ENCODE assay signal across 2 cellular contexts in the genomic region with DNA sequence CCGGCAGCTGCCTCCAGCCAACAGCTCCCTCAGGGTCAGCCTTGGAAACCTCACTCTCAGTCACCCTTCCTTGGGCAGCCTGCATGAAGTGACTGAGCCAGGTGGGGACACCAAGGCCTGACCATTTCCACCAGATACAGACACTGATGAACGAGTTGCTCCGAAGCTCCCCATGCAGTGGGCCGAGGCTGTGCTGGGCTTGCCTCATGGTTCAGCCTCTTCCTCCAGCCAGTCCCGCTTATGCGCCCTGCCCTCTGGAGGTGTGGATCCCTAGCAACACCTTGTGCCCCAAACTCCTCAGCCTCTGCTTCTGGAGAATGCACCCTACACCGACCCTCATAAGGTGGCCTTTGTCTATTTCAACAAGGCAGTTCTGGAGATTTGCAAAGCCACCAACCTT.
TF ChIP-seq lines count a peak whose summit lies in the region.

No MANE protein-coding gene starts in this region.

TF ChIP-seq in GM23338, 12 proteins besides CTCF, POLR2A, EP300 and RAD21 (continued from another document):
- TF ChIP-seq, protein P1, sequence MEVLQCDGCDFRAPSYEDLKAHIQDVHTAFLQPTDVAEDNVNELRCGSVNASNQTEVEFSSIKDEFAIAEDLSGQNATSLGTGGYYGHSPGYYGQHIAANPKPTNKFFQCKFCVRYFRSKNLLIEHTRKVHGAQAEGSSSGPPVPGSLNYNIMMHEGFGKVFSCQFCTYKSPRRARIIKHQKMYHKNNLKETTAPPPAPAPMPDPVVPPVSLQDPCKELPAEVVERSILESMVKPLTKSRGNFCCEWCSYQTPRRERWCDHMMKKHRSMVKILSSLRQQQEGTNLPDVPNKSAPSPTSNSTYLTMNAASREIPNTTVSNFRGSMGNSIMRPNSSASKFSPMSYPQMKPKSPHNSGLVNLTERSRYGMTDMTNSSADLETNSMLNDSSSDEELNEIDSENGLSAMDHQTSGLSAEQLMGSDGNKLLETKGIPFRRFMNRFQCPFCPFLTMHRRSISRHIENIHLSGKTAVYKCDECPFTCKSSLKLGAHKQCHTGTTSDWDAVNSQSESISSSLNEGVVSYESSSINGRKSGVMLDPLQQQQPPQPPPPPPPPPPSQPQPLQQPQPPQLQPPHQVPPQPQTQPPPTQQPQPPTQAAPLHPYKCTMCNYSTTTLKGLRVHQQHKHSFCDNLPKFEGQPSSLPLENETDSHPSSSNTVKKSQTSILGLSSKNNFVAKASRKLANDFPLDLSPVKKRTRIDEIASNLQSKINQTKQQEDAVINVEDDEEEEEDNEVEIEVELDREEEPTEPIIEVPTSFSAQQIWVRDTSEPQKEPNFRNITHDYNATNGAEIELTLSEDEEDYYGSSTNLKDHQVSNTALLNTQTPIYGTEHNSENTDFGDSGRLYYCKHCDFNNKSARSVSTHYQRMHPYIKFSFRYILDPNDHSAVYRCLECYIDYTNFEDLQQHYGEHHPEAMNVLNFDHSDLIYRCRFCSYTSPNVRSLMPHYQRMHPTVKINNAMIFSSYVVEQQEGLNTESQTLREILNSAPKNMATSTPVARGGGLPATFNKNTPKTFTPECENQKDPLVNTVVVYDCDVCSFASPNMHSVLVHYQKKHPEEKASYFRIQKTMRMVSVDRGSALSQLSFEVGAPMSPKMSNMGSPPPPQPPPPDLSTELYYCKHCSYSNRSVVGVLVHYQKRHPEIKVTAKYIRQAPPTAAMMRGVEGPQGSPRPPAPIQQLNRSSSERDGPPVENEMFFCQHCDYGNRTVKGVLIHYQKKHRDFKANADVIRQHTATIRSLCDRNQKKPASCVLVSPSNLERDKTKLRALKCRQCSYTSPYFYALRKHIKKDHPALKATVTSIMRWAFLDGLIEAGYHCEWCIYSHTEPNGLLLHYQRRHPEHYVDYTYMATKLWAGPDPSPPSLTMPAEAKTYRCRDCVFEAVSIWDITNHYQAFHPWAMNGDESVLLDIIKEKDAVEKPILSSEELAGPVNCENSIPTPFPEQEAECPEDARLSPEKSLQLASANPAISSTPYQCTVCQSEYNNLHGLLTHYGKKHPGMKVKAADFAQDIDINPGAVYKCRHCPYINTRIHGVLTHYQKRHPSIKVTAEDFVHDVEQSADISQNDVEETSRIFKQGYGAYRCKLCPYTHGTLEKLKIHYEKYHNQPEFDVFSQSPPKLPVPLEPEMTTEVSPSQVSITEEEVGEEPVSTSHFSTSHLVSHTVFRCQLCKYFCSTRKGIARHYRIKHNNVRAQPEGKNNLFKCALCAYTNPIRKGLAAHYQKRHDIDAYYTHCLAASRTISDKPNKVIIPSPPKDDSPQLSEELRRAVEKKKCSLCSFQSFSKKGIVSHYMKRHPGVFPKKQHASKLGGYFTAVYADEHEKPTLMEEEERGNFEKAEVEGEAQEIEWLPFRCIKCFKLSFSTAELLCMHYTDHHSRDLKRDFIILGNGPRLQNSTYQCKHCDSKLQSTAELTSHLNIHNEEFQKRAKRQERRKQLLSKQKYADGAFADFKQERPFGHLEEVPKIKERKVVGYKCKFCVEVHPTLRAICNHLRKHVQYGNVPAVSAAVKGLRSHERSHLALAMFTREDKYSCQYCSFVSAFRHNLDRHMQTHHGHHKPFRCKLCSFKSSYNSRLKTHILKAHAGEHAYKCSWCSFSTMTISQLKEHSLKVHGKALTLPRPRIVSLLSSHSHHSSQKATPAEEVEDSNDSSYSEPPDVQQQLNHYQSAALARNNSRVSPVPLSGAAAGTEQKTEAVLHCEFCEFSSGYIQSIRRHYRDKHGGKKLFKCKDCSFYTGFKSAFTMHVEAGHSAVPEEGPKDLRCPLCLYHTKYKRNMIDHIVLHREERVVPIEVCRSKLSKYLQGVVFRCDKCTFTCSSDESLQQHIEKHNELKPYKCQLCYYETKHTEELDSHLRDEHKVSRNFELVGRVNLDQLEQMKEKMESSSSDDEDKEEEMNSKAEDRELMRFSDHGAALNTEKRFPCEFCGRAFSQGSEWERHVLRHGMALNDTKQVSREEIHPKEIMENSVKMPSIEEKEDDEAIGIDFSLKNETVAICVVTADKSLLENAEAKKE (CRISPR knock-in tag; IDR thresholded peaks at IDR 0.05) = no peak
TF ChIP-seq in GM23338: peak in this region for 0.

TF ChIP-seq in WTC11, 78 proteins besides CTCF, POLR2A, EP300 and RAD21 (continued from another document):
- TF ChIP-seq, protein P2, sequence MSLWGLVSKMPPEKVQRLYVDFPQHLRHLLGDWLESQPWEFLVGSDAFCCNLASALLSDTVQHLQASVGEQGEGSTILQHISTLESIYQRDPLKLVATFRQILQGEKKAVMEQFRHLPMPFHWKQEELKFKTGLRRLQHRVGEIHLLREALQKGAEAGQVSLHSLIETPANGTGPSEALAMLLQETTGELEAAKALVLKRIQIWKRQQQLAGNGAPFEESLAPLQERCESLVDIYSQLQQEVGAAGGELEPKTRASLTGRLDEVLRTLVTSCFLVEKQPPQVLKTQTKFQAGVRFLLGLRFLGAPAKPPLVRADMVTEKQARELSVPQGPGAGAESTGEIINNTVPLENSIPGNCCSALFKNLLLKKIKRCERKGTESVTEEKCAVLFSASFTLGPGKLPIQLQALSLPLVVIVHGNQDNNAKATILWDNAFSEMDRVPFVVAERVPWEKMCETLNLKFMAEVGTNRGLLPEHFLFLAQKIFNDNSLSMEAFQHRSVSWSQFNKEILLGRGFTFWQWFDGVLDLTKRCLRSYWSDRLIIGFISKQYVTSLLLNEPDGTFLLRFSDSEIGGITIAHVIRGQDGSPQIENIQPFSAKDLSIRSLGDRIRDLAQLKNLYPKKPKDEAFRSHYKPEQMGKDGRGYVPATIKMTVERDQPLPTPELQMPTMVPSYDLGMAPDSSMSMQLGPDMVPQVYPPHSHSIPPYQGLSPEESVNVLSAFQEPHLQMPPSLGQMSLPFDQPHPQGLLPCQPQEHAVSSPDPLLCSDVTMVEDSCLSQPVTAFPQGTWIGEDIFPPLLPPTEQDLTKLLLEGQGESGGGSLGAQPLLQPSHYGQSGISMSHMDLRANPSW (CRISPR knock-in tag; conservative IDR thresholded peaks at IDR 0.05; ENCODE audit: low read depth) = no peak
- TF ChIP-seq, protein P3, sequence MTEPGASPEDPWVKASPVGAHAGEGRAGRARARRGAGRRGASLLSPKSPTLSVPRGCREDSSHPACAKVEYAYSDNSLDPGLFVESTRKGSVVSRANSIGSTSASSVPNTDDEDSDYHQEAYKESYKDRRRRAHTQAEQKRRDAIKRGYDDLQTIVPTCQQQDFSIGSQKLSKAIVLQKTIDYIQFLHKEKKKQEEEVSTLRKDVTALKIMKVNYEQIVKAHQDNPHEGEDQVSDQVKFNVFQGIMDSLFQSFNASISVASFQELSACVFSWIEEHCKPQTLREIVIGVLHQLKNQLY (CRISPR knock-in tag; IDR thresholded peaks at IDR 0.05) = no peak
- TF ChIP-seq, protein P4, sequence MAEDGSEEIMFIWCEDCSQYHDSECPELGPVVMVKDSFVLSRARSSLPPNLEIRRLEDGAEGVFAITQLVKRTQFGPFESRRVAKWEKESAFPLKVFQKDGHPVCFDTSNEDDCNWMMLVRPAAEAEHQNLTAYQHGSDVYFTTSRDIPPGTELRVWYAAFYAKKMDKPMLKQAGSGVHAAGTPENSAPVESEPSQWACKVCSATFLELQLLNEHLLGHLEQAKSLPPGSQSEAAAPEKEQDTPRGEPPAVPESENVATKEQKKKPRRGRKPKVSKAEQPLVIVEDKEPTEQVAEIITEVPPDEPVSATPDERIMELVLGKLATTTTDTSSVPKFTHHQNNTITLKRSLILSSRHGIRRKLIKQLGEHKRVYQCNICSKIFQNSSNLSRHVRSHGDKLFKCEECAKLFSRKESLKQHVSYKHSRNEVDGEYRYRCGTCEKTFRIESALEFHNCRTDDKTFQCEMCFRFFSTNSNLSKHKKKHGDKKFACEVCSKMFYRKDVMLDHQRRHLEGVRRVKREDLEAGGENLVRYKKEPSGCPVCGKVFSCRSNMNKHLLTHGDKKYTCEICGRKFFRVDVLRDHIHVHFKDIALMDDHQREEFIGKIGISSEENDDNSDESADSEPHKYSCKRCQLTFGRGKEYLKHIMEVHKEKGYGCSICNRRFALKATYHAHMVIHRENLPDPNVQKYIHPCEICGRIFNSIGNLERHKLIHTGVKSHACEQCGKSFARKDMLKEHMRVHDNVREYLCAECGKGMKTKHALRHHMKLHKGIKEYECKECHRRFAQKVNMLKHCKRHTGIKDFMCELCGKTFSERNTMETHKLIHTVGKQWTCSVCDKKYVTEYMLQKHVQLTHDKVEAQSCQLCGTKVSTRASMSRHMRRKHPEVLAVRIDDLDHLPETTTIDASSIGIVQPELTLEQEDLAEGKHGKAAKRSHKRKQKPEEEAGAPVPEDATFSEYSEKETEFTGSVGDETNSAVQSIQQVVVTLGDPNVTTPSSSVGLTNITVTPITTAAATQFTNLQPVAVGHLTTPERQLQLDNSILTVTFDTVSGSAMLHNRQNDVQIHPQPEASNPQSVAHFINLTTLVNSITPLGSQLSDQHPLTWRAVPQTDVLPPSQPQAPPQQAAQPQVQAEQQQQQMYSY (CRISPR knock-in tag; IDR thresholded peaks at IDR 0.05) = no peak
- TF ChIP-seq TEAD4 (CRISPR knock-in tag; IDR thresholded peaks at IDR 0.05) (no peak), CBFB (CRISPR knock-in tag; IDR thresholded peaks at IDR 0.05; ENCODE audit: low read depth) (no peak), ETV6 (CRISPR knock-in tag; IDR thresholded peaks at IDR 0.05) (no peak), IRF2 (CRISPR knock-in tag; IDR thresholded peaks at IDR 0.05; ENCODE audit: borderline replicate concordance, low read depth) (no peak), GTF2I (CRISPR knock-in tag; conservative IDR thresholded peaks at IDR 0.05) (no peak), TP53 (CRISPR knock-in tag; IDR thresholded peaks at IDR 0.05) (no peak)
- TF ChIP-seq, protein P5, sequence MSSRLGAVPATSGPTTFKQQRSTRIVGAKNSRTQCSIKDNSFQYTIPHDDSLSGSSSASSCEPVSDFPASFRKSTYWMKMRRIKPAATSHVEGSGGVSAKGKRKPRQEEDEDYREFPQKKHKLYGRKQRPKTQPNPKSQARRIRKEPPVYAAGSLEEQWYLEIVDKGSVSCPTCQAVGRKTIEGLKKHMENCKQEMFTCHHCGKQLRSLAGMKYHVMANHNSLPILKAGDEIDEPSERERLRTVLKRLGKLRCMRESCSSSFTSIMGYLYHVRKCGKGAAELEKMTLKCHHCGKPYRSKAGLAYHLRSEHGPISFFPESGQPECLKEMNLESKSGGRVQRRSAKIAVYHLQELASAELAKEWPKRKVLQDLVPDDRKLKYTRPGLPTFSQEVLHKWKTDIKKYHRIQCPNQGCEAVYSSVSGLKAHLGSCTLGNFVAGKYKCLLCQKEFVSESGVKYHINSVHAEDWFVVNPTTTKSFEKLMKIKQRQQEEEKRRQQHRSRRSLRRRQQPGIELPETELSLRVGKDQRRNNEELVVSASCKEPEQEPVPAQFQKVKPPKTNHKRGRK (CRISPR knock-in tag; IDR thresholded peaks at IDR 0.05; ENCODE audit: borderline replicate concordance) = no peak
